Comparison of ENCODE assay signal across 19 cellular contexts in genomic region chr13:74895042-74895811, GRCh38.
DNase-seq lines count a peak whose midpoint lies in the region; TF ChIP-seq lines count a peak whose summit lies in the region.
"Had no signal": no experiment of that assay in that cellular context is flagged by ENCODE, and none has a peak within 500 bp of the region (broad histone marks: within the 10 kb centered on the region; RNA-seq: fewer than 3 reads in every experiment).

No MANE protein-coding gene starts in this region.

- intact Hi-C loops in tibial artery (cut with DNase I; ENCODE audit: low total_unique reads), result no loop called here

- no peak for TF ChIP-seq RAD21 in neural cell (conservative IDR thresholded peaks at IDR 0.05)

- TF ChIP-seq CTCF in neural cell (IDR thresholded peaks at IDR 0.05; ENCODE audit: poor library complexity, severe bottlenecking) (no peak), tibial artery (IDR thresholded peaks at IDR 0.05) (no peak)

- H3K4me3 ChIP-seq in SJCRH30 (no peak overlapping the region), neural cell (ENCODE audit: low read length) (no peak overlapping the region), tibial artery (no peak overlapping the region)
- H3K4me3 ChIP-seq: GM12878 had no signal

- H3K27ac ChIP-seq in SJCRH30, result peak overlapping the region; percentile 78
- H3K27ac ChIP-seq in neural cell (ENCODE audit: low read length), result no peak overlapping the region
- H3K27ac ChIP-seq in tibial artery, result no peak overlapping the region

- no peak overlapping the region for H3K9ac ChIP-seq in neural cell (ENCODE audit: low read length)

- no peaks in the 10 kb centered on the region for H3K27me3 ChIP-seq in SJCRH30
- no peaks in the 10 kb centered on the region for H3K27me3 ChIP-seq in neural cell (ENCODE audit: insufficient read depth, low read depth, low read length)
- H3K27me3 ChIP-seq in tibial artery, result no peaks in the 10 kb centered on the region
- H3K27me3 ChIP-seq: BE2C had no signal

- DNase-seq in Kasumi-1 (lab: John Stamatoyannopoulos, UW) (peak; percentile 33 to 46), MV-4-11 (lab: John Stamatoyannopoulos, UW) (peak; percentile 40), SJCRH30 (peak in 1 of 2 experiments; percentile 46), NCI-H226 (no peak), tibial artery (no peak), T1000 (lab: John Stamatoyannopoulos, UW) (no peak)
- DNase-seq: ACHN; BE2C; C1 segment of cervical spinal cord; CD4-positive, CD25-positive, alpha-beta regulatory T cell; CD8-positive, alpha-beta memory T cell; COR-L47; DMS 273 treated with DMSO at 0.1 percent for 48 hours; DMS53; DND-41; EL; H9 had no signal

- H2AFZ ChIP-seq in neural cell (ENCODE audit: low read depth, low read length), result no peak overlapping the region

- H4K20me1 ChIP-seq in neural cell (ENCODE audit: insufficient read depth), result no peaks in the 10 kb centered on the region

- H3K4me1 ChIP-seq in SJCRH30 (peaks cover 29% of the 10 kb centered on the region), tibial artery (no peaks in the 10 kb centered on the region)
- H3K4me1 ChIP-seq: BE2C had no signal

- no peaks in the 10 kb centered on the region for H3K79me2 ChIP-seq in neural cell (replicated peaks; ENCODE audit: insufficient read depth, low read length)

- H3K9me3 ChIP-seq in SJCRH30 (replicated peaks) (no peaks in the 10 kb centered on the region), neural cell (ENCODE audit: low read length) (no peaks in the 10 kb centered on the region), tibial artery (no peaks in the 10 kb centered on the region)
- H3K9me3 ChIP-seq: BE2C had no signal

- peak; percentile 88 for TF ChIP-seq EP300 in neural cell (conservative IDR thresholded peaks at IDR 0.05; ENCODE audit: poor library complexity, severe bottlenecking)

- H3K36me3 ChIP-seq in SJCRH30 (no peaks in the 10 kb centered on the region), neural cell (ENCODE audit: insufficient read depth, low read length) (no peaks in the 10 kb centered on the region), tibial artery (no peaks in the 10 kb centered on the region)
- H3K36me3 ChIP-seq: BE2C had no signal

- H3F3A ChIP-seq in neural cell (ENCODE audit: insufficient read depth, low read length, poor library complexity, severe bottlenecking), result no peaks in the 10 kb centered on the region

- no peak overlapping the region for H3K4me2 ChIP-seq in neural cell (ENCODE audit: low read length)

- H3K9me2 ChIP-seq in neural cell (ENCODE audit: insufficient read depth, low read length), result no peaks in the 10 kb centered on the region

TF ChIP-seq in neural cell, 6 proteins besides CTCF, POLR2A, EP300 and RAD21:
- TF ChIP-seq POLR2AphosphoS5 (IDR thresholded peaks at IDR 0.05), result peak; percentile 79
- no peak for TF ChIP-seq TAF1 (IDR thresholded peaks at IDR 0.05; ENCODE audit: low read depth)
- TF ChIP-seq SMC3 (conservative IDR thresholded peaks at IDR 0.05; ENCODE audit: poor library complexity), result no peak
- no peak for TF ChIP-seq MXI1 (conservative IDR thresholded peaks at IDR 0.05; ENCODE audit: poor library complexity, severe bottlenecking)
- TF ChIP-seq EZH2 (IDR thresholded peaks at IDR 0.05; ENCODE audit: borderline replicate concordance, insufficient read depth, low read length, poor library complexity, severe bottlenecking), result no peak
- no peak for TF ChIP-seq REST (IDR thresholded peaks at IDR 0.05; ENCODE audit: borderline replicate concordance)

Comparison
In these comparisons a context has a peak if more than half of its experiments do, and no peak if none do; other contexts are left out.
1. DNase-seq: peak in Kasumi-1 (2 of 2) and MV-4-11 (single experiment); none in NCI-H226 (single experiment), tibial artery (0 of 2) and T1000 (single experiment).